28 cellular contexts compared by ENCODE assay signal in genomic region chr1:14999441-14999840, GRCh38.
"Had no signal": no experiment of that assay in that cellular context is flagged by ENCODE, and none has a peak within 500 bp of the region (broad histone marks: within the 10 kb centered on the region; RNA-seq: fewer than 3 reads in every experiment).

No MANE protein-coding gene starts in this region.

- H3K4me1 ChIP-seq: SJCRH30 had no signal

- H3K27me3 ChIP-seq: MG63 had no signal

- H2AFZ ChIP-seq: PC-9 had no signal

- H3K36me3 ChIP-seq: MG63, SJCRH30 had no signal

- ATAC-seq: activated CD8-positive, alpha-beta T cell treated with anti-CD3 and anti-CD28 coated beads for 36 hours; activated T-cell treated with anti-CD3 and anti-CD28 coated beads, Interleukin-2, amount 50 U/mL, for 72 hours; activated T-helper 17 cell treated with anti-CD3 and anti-CD28 coated beads, Interleukin-2, amount 50 U/mL, for 72 hours had no signal

- H3K4me3 ChIP-seq: MG63, PC-9, SJCRH30, SK-N-MC had no signal

- H3K9me3 ChIP-seq: MG63, SJCRH30 had no signal

- H3K4me2 ChIP-seq: PC-9 had no signal

- DNase-seq: activated CD4-positive, alpha-beta T cell treated with anti-CD3 and anti-CD28 coated beads, Interleukin-2, amount 10 ng/mL, durations not matched to agents 24 days and 14 days; activated CD4-positive, alpha-beta T cell treated with anti-CD3 and anti-CD28 coated beads, Interleukin-2, amount 50 U/mL, for 4 hours; activated CD8-positive, alpha-beta T cell treated with anti-CD3 and anti-CD28 coated beads for 36 hours; activated effector memory CD4-positive, alpha-beta T cell treated with anti-CD3 and anti-CD28 coated beads, Interleukin-2, amount 50 U/mL, for 16 hours; activated naive CD4-positive, alpha-beta T cell; activated naive CD4-positive, alpha-beta T cell treated with anti-CD3 and anti-CD28 coated beads, Interleukin-2, amount 50 U/mL, for 16 hours; activated naive CD8-positive, alpha-beta T cell treated with anti-CD3 and anti-CD28 coated beads for 36 hours; activated T-cell treated with anti-CD3 and anti-CD28 coated beads, Interleukin-2, amount 50 U/mL, for 1 hour; activated T-cell treated with anti-CD3 and anti-CD28 coated beads, Interleukin-2, amount 50 U/mL, for 72 hours; anterior cingulate cortex; central memory CD4-positive, alpha-beta T cell; Karpas-422; KBM-7; MG63; MV-4-11; NCI-H1092; NCI-H1436 treated with DMSO at 0.1 percent for 48 hours; NCI-H1694 treated with DMSO at 0.1 percent for 48 hours; NCI-H2029; NCI-H510A; NCI-H526; NCI-H748 treated with DMSO at 0.1 percent for 48 hours; NK-92 treated with Interleukin-12 subunit alpha and Interleukin-12 subunit beta, amount 100 ng/mL, for 24 hours; PC-9; SHP77; SJCRH30 had no signal

- H3K27ac ChIP-seq: PC-9, SJCRH30, SK-N-MC had no signal
